Comparison of ENCODE assay signal across 7 cellular contexts in the genomic region with DNA sequence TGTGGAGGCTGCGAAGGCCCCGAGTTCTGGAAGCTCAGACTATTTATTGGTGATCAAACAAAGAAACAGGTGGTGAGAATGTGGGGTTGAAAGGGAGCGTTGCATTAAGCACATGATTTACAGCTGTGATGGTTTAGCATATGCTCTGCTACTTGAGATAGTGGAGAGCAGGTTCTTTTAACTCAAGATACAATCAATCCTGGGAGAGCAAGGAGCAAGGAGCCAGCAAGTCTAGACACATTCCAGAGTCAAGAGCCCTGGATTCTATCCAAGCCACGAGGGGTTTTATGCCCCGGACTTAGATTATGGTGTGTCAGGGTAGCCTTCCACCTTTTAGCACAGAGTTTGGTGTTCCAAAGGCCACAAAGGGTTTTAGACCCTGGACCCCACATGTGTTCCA. TPM values are rescaled to one million over a fixed set of nuclear protein-coding genes. Genes with fewer than 3 reads are reported as not detected.
"Had no signal": no experiment of that assay in that cellular context is flagged by ENCODE, and none has a peak within 500 bp of the region (broad histone marks: within the 10 kb centered on the region; RNA-seq: fewer than 3 reads in every experiment).

No MANE protein-coding gene starts in this region.

RNA-seq across cellular contexts. Expression of a gene that starts 24.8 kb away (rescaled TPM):
- total RNA-seq: endothelial cell of umbilical vein, epithelial cell of proximal tubule, fibroblast of lung, kidney epithelial cell, mammary epithelial cell, neural crest cell, progenitor cell of endocrine pancreas had no signal
- polyA plus RNA-seq: endothelial cell of umbilical vein, fibroblast of lung had no signal
